ENCODE assay signal across 28 cellular contexts in the genomic region with DNA sequence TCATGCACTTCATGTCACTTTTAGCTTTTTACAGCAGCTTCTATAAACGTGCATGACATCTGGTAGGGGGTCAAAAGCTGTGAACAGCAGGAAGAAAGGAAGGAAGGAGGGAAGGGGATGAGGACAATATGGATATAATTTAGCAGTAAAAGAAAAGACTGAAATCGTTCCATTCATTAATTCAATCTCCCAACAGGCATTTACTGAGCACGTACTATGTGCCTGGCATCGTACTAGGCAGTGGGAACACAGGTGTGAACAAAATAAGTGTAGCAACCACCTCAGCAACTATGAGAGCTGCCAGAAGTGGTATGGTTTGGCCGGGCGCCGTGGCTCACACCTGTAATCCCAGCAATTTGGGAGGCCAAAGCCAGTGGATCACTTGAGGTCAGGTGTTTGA.
"Had no signal": no experiment of that assay in that cellular context is flagged by ENCODE, and none has a peak within 500 bp of the region (broad histone marks: within the 10 kb centered on the region; RNA-seq: fewer than 3 reads in every experiment).

No MANE protein-coding gene starts in this region.

- H3K36me3 ChIP-seq: neural progenitor cell, ovary, spleen, thoracic aorta, thyroid gland, tibial nerve, upper lobe of left lung, vagina had no signal

- H3K9me3 ChIP-seq: ovary, psoas muscle, spleen, thoracic aorta, thyroid gland, tibial nerve, upper lobe of left lung, vagina had no signal

- H3K9ac ChIP-seq: neural progenitor cell, parathyroid adenoma had no signal

- ATAC-seq: naive thymus-derived CD4-positive, alpha-beta T cell; natural killer cell; psoas muscle; right cardiac atrium; sciatic nerve; stimulated activated memory B cell treated with anti-CD40 and anti-IgM and Interleukin-4, amounts not matched to agents 10 μg/mL and 1 μg/mL and 100 μg/mL, for 72 hours; stimulated activated naive CD8-positive, alpha-beta T cell treated with anti-CD3 and anti-CD28 coated beads, Interleukin-15, amount 100 ng/mL, for 72 hours; stimulated activated naive CD8-positive, alpha-beta T cell treated with anti-CD3 and anti-CD28 coated beads, Interleukin-15, Interleukin-2, amounts not matched to agents 100 U/mL and 50 U/mL, for 24 hours had no signal

- H3K4me3 ChIP-seq: neural progenitor cell, ovary, psoas muscle, skin epidermis, smooth muscle cell, spleen, thoracic aorta, thyroid gland, tibial nerve, upper lobe of left lung, vagina had no signal

- H2AFZ ChIP-seq: neural progenitor cell, parathyroid adenoma had no signal

- H3K4me2 ChIP-seq: neural progenitor cell, smooth muscle cell had no signal

- H3K79me2 ChIP-seq: parathyroid adenoma had no signal

- H3K4me1 ChIP-seq: neural progenitor cell, parathyroid adenoma, psoas muscle, spleen, thyroid gland, tibial nerve, upper lobe of left lung, vagina had no signal

- H3K27me3 ChIP-seq: neural progenitor cell, ovary, thyroid gland, tibial nerve, upper lobe of left lung, vagina had no signal

- H3K27ac ChIP-seq: neural progenitor cell, ovary, parathyroid adenoma, psoas muscle, skin epidermis, spleen, thoracic aorta, thyroid gland, tibial nerve, upper lobe of left lung, vagina had no signal

- FAIRE-seq: urothelium cell line had no signal

- DNase-seq: naive thymus-derived CD4-positive, alpha-beta T cell; natural killer cell; occipital lobe; ovary; psoas muscle; right cardiac atrium; spleen; stimulated activated CD4-positive, alpha-beta T cell treated with anti-CD3 and anti-CD28 coated beads, Interleukin-12 subunit alpha, Interleukin-12 subunit beta, amount 100 ng/mL, for 4 hours; stimulated activated CD4-positive, alpha-beta T cell treated with anti-CD3 and anti-CD28 coated beads, Interleukin-1b, Interleukin-23, amount 100 ng/mL, for 48 hours; stimulated activated CD4-positive, alpha-beta T cell treated with anti-CD3 and anti-CD28 coated beads, Interleukin-4, amount 100 ng/mL, for 1 hour; stimulated activated CD4-positive, alpha-beta T cell treated with anti-CD3 and anti-CD28 coated beads, Interleukin-4, amount 100 ng/mL, for 4 hours; stimulated activated CD8-positive, alpha-beta memory T cell treated with anti-CD3 and anti-CD28 coated beads, Interleukin-4, amount 100 ng/mL, for 48 hours; stimulated activated naive CD4-positive, alpha-beta T cell; stimulated activated naive CD8-positive, alpha-beta T cell treated with anti-CD3 and anti-CD28 coated beads, Interleukin-15, amount 100 ng/mL, for 72 hours; stimulated activated naive CD8-positive, alpha-beta T cell treated with anti-CD3 and anti-CD28 coated beads, Interleukin-15, Interleukin-2, amounts not matched to agents 100 U/mL and 50 U/mL, for 24 hours; thyroid gland; trophoblast cell; upper lobe of left lung had no signal
